In the genomic region with DNA sequence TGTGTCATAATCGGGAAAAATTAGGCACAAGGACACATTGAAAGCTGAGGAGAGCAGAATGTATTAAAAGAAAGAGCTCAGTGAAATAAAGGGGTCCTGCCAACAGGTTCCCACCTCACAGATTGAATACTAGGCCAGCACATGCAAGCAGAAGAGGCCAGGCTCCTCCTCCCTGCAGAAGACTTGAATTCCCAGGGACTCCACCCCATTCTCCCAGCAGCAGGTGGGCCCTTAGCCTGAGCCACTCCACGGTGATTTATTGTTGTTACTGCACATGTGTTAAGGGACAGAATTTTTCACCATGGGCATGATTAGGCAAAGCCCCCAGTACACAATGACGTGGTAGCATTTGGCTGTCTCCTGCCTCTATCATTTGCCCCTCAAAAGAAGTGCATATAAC, we compare ENCODE assay signal across 15 cellular contexts.
"Had no signal": no experiment of that assay in that cellular context is flagged by ENCODE, and none has a peak within 500 bp of the region (broad histone marks: within the 10 kb centered on the region; RNA-seq: fewer than 3 reads in every experiment).

No MANE protein-coding gene starts in this region.

- ATAC-seq: activated CD4-positive, alpha-beta T cell treated with anti-CD3 and anti-CD28 coated beads for 36 hours; heart right ventricle; pancreas; sciatic nerve; stimulated activated naive CD8-positive, alpha-beta T cell treated with anti-CD3 and anti-CD28 coated beads, Interleukin-15, Interleukin-2, amounts not matched to agents 100 U/mL and 50 U/mL, for 24 hours had no signal

- H3K4me1 ChIP-seq: heart right ventricle, pancreas, upper lobe of left lung had no signal

- H3K27me3 ChIP-seq: heart right ventricle, pancreas, upper lobe of left lung had no signal

- H3K27ac ChIP-seq: epithelial cell of prostate, heart right ventricle, pancreas, upper lobe of left lung, WERI-Rb-1 had no signal

- H3K36me3 ChIP-seq: heart right ventricle, pancreas, upper lobe of left lung, WERI-Rb-1 had no signal

- DNase-seq: activated CD4-positive, alpha-beta memory T cell treated with anti-CD3 and anti-CD28 coated beads, Interleukin-2, amount 10 ng/mL, durations not matched to agents 7 days and 5 days; activated CD4-positive, alpha-beta T cell treated with anti-CD3 and anti-CD28 coated beads for 36 hours; activated naive CD4-positive, alpha-beta T cell treated with anti-CD3 and anti-CD28 coated beads, Interleukin-2, amount 10 ng/mL, durations not matched to agents 7 days and 5 days; activated T-cell treated with anti-CD3 and anti-CD28 coated beads, Interleukin-2, amount 50 U/mL, for 24 hours; effector memory CD4-positive, alpha-beta T cell; foreskin melanocyte; heart right ventricle; midbrain; pancreas; stimulated activated naive CD8-positive, alpha-beta T cell treated with anti-CD3 and anti-CD28 coated beads, Interleukin-15, Interleukin-2, amounts not matched to agents 100 U/mL and 50 U/mL, for 24 hours; upper lobe of left lung; WERI-Rb-1 had no signal

- H3K4me3 ChIP-seq: heart right ventricle, lung, pancreas, upper lobe of left lung had no signal
